1 cellular context compared by ENCODE assay signal in genomic region chr17:57243171-57243622, GRCh38.
TF ChIP-seq lines count a peak whose summit lies in the region.

No MANE protein-coding gene starts in this region.

TF ChIP-seq in HepG2, 621 proteins besides CTCF, POLR2A, EP300 and RAD21 (continued from another document and continues in another):
- TF ChIP-seq SOX13 (IDR thresholded peaks at IDR 0.05) (no peak), SOX13 (CRISPR knock-in tag; conservative IDR thresholded peaks at IDR 0.05 in 1 of 2, IDR thresholded peaks at IDR 0.05 in 1 of 2) (peak in 1 of 2 experiments; percentile 36; a peak in 1 of 4 replicates), ZNF713 (CRISPR knock-in tag; IDR thresholded peaks at IDR 0.05) (no peak), NAIF1 (CRISPR knock-in tag; IDR thresholded peaks at IDR 0.05; ENCODE audit: borderline replicate concordance) (no peak), ZNF547 (CRISPR knock-in tag; IDR thresholded peaks at IDR 0.05) (no peak), CCAR2 (optimal IDR thresholded peaks at IDR 0.05; ENCODE audit: low read depth, low read length) (no peak), KDM1A (CRISPR knock-in tag; IDR thresholded peaks at IDR 0.05) (no peak), SYNCRIP (IDR thresholded peaks at IDR 0.05; ENCODE audit: insufficient read depth, low read depth, low read length) (no peak), SATB2 (CRISPR knock-in tag; IDR thresholded peaks at IDR 0.05) (no peak), ZNF34 (CRISPR knock-in tag; IDR thresholded peaks at IDR 0.05; ENCODE audit: borderline replicate concordance) (no peak; the same call in 1 of the 2 replicates), ZNF607 (CRISPR knock-in tag; IDR thresholded peaks at IDR 0.05; ENCODE audit: borderline replicate concordance) (0 out of 2 replicates have a peak, but pooled peaks have one; percentile 56), SRSF1 (optimal IDR thresholded peaks at IDR 0.05; ENCODE audit: low read depth, low read length) (no peak), ZNF614 (CRISPR knock-in tag; IDR thresholded peaks at IDR 0.05; ENCODE audit: borderline replicate concordance) (peak; percentile 45; the same call in 1 of the 2 replicates), RELA (CRISPR knock-in tag; IDR thresholded peaks at IDR 0.05) (0 out of 2 replicates have a peak, but pooled peaks have one; percentile 30), THAP7 (CRISPR knock-in tag; IDR thresholded peaks at IDR 0.05) (0 out of 2 replicates have a peak, but pooled peaks have one; percentile 7), ZNF205 (CRISPR knock-in tag; IDR thresholded peaks at IDR 0.05) (peak; percentile 88), FOXA1 (IDR thresholded peaks at IDR 0.05) (no peak), FOXA1 (CRISPR knock-in tag; IDR thresholded peaks at IDR 0.05) (peak; percentile 29; the same call in 1 of the 2 replicates), TIGD3 (CRISPR knock-in tag; IDR thresholded peaks at IDR 0.05; ENCODE audit: borderline replicate concordance) (no peak), ZNF775 (CRISPR knock-in tag; IDR thresholded peaks at IDR 0.05; ENCODE audit: borderline replicate concordance) (0 out of 2 replicates have a peak, but pooled peaks have one; percentile 66), NRL (CRISPR knock-in tag; IDR thresholded peaks at IDR 0.05; ENCODE audit: borderline replicate concordance) (no peak), ATF2 (CRISPR knock-in tag; IDR thresholded peaks at IDR 0.05) (0 out of 2 replicates have a peak, but pooled peaks have one; percentile 38), STAT5B (CRISPR knock-in tag; IDR thresholded peaks at IDR 0.05) (no peak), ATF7 (IDR thresholded peaks at IDR 0.05) (no peak), ATF7 (CRISPR knock-in tag; IDR thresholded peaks at IDR 0.05) (no peak), RFX3 (CRISPR knock-in tag; IDR thresholded peaks at IDR 0.05) (no peak), HNRNPL (IDR thresholded peaks at IDR 0.05; ENCODE audit: low read depth, low read length) (no peak), ZNF777 (CRISPR knock-in tag; IDR thresholded peaks at IDR 0.05) (no peak), ZNF224 (CRISPR knock-in tag; IDR thresholded peaks at IDR 0.05) (no peak), SIN3A (IDR thresholded peaks at IDR 0.05; ENCODE audit: borderline replicate concordance, low read depth, low read length) (no peak), ZNF407 (CRISPR knock-in tag; IDR thresholded peaks at IDR 0.05; ENCODE audit: not compliant biosample characterization) (peak; percentile 66), RFXANK (CRISPR knock-in tag; IDR thresholded peaks at IDR 0.05) (no peak), ZNF770 (CRISPR knock-in tag; IDR thresholded peaks at IDR 0.05) (no peak), FOXK1 (CRISPR knock-in tag; IDR thresholded peaks at IDR 0.05; ENCODE audit: borderline replicate concordance, low read depth) (no peak), GPBP1L1 (CRISPR knock-in tag; IDR thresholded peaks at IDR 0.05) (no peak), ZEB1 (IDR thresholded peaks at IDR 0.05; ENCODE audit: insufficient replicate concordance, low read depth) (no peak), GLMP (CRISPR knock-in tag; IDR thresholded peaks at IDR 0.05; ENCODE audit: borderline replicate concordance) (no peak), SMARCE1 (IDR thresholded peaks at IDR 0.05; ENCODE audit: borderline replicate concordance) (no peak), KLF16 (CRISPR knock-in tag; IDR thresholded peaks at IDR 0.05) (no peak; a peak in 1 of 4 replicates), ZNF780A (CRISPR knock-in tag; IDR thresholded peaks at IDR 0.05) (no peak), HOXA7 (CRISPR knock-in tag; IDR thresholded peaks at IDR 0.05) (no peak), ZNF674 (CRISPR knock-in tag; IDR thresholded peaks at IDR 0.05; ENCODE audit: low read depth) (no peak), ZBTB7A (CRISPR knock-in tag; IDR thresholded peaks at IDR 0.05) (0 out of 2 replicates have a peak, but pooled peaks have one; percentile 11), ZNF766 (CRISPR knock-in tag; IDR thresholded peaks at IDR 0.05; ENCODE audit: borderline replicate concordance) (no peak), ZNF432 (CRISPR knock-in tag; IDR thresholded peaks at IDR 0.05; ENCODE audit: borderline replicate concordance) (no peak), ZNF737 (CRISPR knock-in tag; IDR thresholded peaks at IDR 0.05; ENCODE audit: borderline replicate concordance) (no peak), FOXA3 (CRISPR knock-in tag; IDR thresholded peaks at IDR 0.05) (peak; percentile 48; the same call in 1 of the 2 replicates)
- TF ChIP-seq, protein P1, sequence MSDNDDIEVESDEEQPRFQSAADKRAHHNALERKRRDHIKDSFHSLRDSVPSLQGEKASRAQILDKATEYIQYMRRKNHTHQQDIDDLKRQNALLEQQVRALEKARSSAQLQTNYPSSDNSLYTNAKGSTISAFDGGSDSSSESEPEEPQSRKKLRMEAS (IDR thresholded peaks at IDR 0.05), result peak; percentile 32; the same call in 1 of the 2 replicates
